In the genomic region with DNA sequence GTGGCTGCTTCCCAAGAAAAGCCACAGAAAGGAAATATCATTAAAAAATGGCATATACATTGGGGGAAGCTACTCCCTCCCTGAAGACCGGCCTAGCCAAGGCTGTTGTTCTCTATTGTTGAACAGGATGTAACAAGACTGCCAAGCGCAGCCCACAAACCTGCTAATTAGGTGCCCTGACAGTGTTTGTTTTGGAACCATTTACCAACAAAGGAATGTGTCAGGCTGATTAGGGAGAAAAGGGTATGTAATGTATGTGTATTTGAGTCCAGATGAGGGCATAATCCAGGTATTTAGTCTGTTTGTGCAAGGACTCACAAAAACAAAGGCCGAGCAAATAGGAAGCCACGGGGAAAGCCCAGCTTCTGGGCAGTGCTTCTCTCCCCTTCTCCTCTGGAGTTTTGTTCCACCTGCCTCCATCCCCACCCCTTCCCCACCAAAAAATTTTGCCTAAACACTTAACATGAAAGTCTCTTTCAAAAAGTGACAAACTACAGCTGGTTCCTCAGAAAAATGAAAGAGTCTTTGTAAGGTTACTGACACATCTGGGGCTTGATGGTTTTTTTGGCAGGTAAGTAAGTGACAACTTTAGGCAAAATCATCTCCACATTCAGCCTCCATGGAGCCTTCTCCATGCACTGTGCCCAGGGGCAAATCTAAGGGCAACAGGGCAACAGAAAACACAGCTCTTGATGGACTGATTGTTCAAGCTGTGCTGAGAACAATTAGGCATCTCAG, we compare ENCODE assay signal across 9 cellular contexts.
A peak's percentile ranks its signal among the peaks of the same experiment; 100 is the strongest.
DNase-seq lines count a peak whose midpoint lies in the region; ATAC-seq and TF ChIP-seq lines count a peak whose summit lies in the region.
"Had no signal": no experiment of that assay in that cellular context is flagged by ENCODE, and none has a peak within 500 bp of the region (broad histone marks: within the 10 kb centered on the region; RNA-seq: fewer than 3 reads in every experiment).

No MANE protein-coding gene starts in this region.

- WGBS in upper lobe of left lung, 2 donors: 34 to 46% methylated on average over 4 of the region's 4 CpGs

- peak in 2 of 4 donors; percentile 23 to 78 for TF ChIP-seq EP300 in upper lobe of left lung (IDR thresholded peaks at IDR 0.05)

- no peaks in the 10 kb centered on the region for H3K9me3 Mint-ChIP-seq in activated T-cell treated with anti-CD3 and anti-CD28 coated beads, Interleukin-2, amount 50 U/mL, for 72 hours
- H3K9me3 Mint-ChIP-seq in activated T-helper 2 cell treated with anti-CD3 and anti-CD28 coated beads, Interferon-gamma antibody, Interleukin-2, Interleukin-4, amounts not matched to agents 10 μg/mL and 5 μg/mL and 100 μg/mL, durations not matched to agents 14 hours and 24 hours and 36 hours: no peaks in the 10 kb centered on the region

- peaks cover 5 to 18% (median 11%) of the 10 kb centered on the region in 4 donors for H3K4me1 ChIP-seq in upper lobe of left lung

- H3K4me1 Mint-ChIP-seq in activated T-cell treated with anti-CD3 and anti-CD28 coated beads, Interleukin-2, amount 50 U/mL, for 72 hours (ENCODE audit: low read depth): no peaks in the 10 kb centered on the region
- peaks cover 7% of the 10 kb centered on the region for H3K4me1 Mint-ChIP-seq in activated T-helper 2 cell treated with anti-CD3 and anti-CD28 coated beads, Interferon-gamma antibody, Interleukin-2, Interleukin-4, amounts not matched to agents 10 μg/mL and 5 μg/mL and 100 μg/mL, durations not matched to agents 14 hours and 24 hours and 36 hours (ENCODE audit: low read depth)

- no peaks in the 10 kb centered on the region for H3K9me3 ChIP-seq in upper lobe of left lung

- peak; percentile 9; the same call in 1 of the 2 replicates for TF ChIP-seq CTCF in VCaP (conservative IDR thresholded peaks at IDR 0.05)
- TF ChIP-seq CTCF in upper lobe of left lung (IDR thresholded peaks at IDR 0.05): no peak

- H3K27me3 Mint-ChIP-seq in activated T-cell treated with anti-CD3 and anti-CD28 coated beads, Interleukin-2, amount 50 U/mL, for 72 hours (ENCODE audit: low read depth): no peaks in the 10 kb centered on the region
- H3K27me3 Mint-ChIP-seq in activated T-helper 2 cell treated with anti-CD3 and anti-CD28 coated beads, Interferon-gamma antibody, Interleukin-2, Interleukin-4, amounts not matched to agents 10 μg/mL and 5 μg/mL and 100 μg/mL, durations not matched to agents 14 hours and 24 hours and 36 hours (ENCODE audit: low read depth): no peaks in the 10 kb centered on the region

- no peaks in the 10 kb centered on the region for H3K36me3 ChIP-seq in upper lobe of left lung

- H3K36me3 Mint-ChIP-seq in activated T-cell treated with anti-CD3 and anti-CD28 coated beads, Interleukin-2, amount 50 U/mL, for 72 hours (ENCODE audit: insufficient read depth in 2 of 2): no peaks in the 10 kb centered on the region
- no peaks in the 10 kb centered on the region for H3K36me3 Mint-ChIP-seq in activated T-helper 2 cell treated with anti-CD3 and anti-CD28 coated beads, Interferon-gamma antibody, Interleukin-2, Interleukin-4, amounts not matched to agents 10 μg/mL and 5 μg/mL and 100 μg/mL, durations not matched to agents 14 hours and 24 hours and 36 hours (ENCODE audit: low read depth)

- no peak for TF ChIP-seq POLR2A in upper lobe of left lung (IDR thresholded peaks at IDR 0.05)

- H3K4me3 ChIP-seq in upper lobe of left lung: no peak overlapping the region

- H3K27ac ChIP-seq in VCaP (peak overlapping the region; percentile 98), upper lobe of left lung (peak overlapping the region; percentile 62 to 74 (median 66))

- intact Hi-C loops in activated T-helper 2 cell treated with anti-CD3 and anti-CD28 coated beads, Interferon-gamma antibody, Interleukin-2, Interleukin-4, amounts not matched to agents 10 μg/mL and 5 μg/mL and 100 μg/mL, durations not matched to agents 14 hours and 24 hours and 36 hours (cut with micrococcal nuclease): no loop called here

- no peak for ATAC-seq in activated T-cell treated with anti-CD3 and anti-CD28 coated beads, Interleukin-2, amount 50 U/mL, for 72 hours (replicated peaks in 1 of 2)
- ATAC-seq in upper lobe of left lung (ENCODE audit: low FRiP score in 2 of 2) (peak; percentile 70 to 91), GM18858 (IDR thresholded peaks at IDR 0.05; ENCODE audit: unreplicated experiment) (no peak)

- peak overlapping the region; percentile 24 for H3K27ac Mint-ChIP-seq in activated T-cell treated with anti-CD3 and anti-CD28 coated beads, Interleukin-2, amount 50 U/mL, for 72 hours
- H3K27ac Mint-ChIP-seq in activated T-helper 2 cell treated with anti-CD3 and anti-CD28 coated beads, Interferon-gamma antibody, Interleukin-2, Interleukin-4, amounts not matched to agents 10 μg/mL and 5 μg/mL and 100 μg/mL, durations not matched to agents 14 hours and 24 hours and 36 hours: no peak overlapping the region

- H3K27me3 ChIP-seq in upper lobe of left lung: no peaks in the 10 kb centered on the region

- H3K4me3 Mint-ChIP-seq in activated T-cell treated with anti-CD3 and anti-CD28 coated beads, Interleukin-2, amount 50 U/mL, for 72 hours: no peak overlapping the region
- H3K4me3 Mint-ChIP-seq in activated T-helper 2 cell treated with anti-CD3 and anti-CD28 coated beads, Interferon-gamma antibody, Interleukin-2, Interleukin-4, amounts not matched to agents 10 μg/mL and 5 μg/mL and 100 μg/mL, durations not matched to agents 14 hours and 24 hours and 36 hours (ENCODE audit: low read depth): no peak overlapping the region

- no peak for DNase-seq in activated T-cell treated with anti-CD3 and anti-CD28 coated beads, Interleukin-2, amount 50 U/mL, for 72 hours
- no peak for DNase-seq in activated T-cell treated with anti-CD3 and anti-CD28 coated beads, Interleukin-2, amount 50 U/mL, for 48 hours
- DNase-seq in iris pigment epithelial cell (ENCODE audit: low read depth) (peak; percentile 62), upper lobe of left lung (peak in 1 of 2 donors; percentile 79), HuH-7 (ENCODE audit: low spot score) (no peak)
- no peak for DNase-seq in activated T-helper 2 cell treated with anti-CD3 and anti-CD28 coated beads, Interferon-gamma antibody, Interleukin-2, Interleukin-4, amounts not matched to agents 10 μg/mL and 5 μg/mL and 100 μg/mL, durations not matched to agents 14 hours and 24 hours and 36 hours (ENCODE audit: low spot score)
- DNase-seq: activated CD4-positive, alpha-beta T cell treated with anti-CD3 and anti-CD28 coated beads, Interleukin-2, amount 50 U/mL, for 1 hour had no signal

Comparison
In these comparisons a context has a peak if more than half of its experiments do, and no peak if none do; other contexts are left out.
1. ATAC-seq: peak in upper lobe of left lung (2 of 2); none in activated T-cell treated with anti-CD3 and anti-CD28 coated beads, Interleukin-2, amount 50 U/mL, for 72 hours (0 of 2) and GM18858 (single experiment).